In genomic region chr6:149220882-149221773, GRCh38 we compare ENCODE assay signal across 21 cellular contexts.
"Had no signal": no experiment of that assay in that cellular context is flagged by ENCODE, and none has a peak within 500 bp of the region (broad histone marks: within the 10 kb centered on the region; RNA-seq: fewer than 3 reads in every experiment).

No MANE protein-coding gene starts in this region.

- H3K9me3 ChIP-seq: colonic mucosa, gastroesophageal sphincter, neutrophil, spleen, thoracic aorta had no signal

- H3K27ac ChIP-seq: colonic mucosa, gastroesophageal sphincter, neutrophil, parathyroid adenoma, spleen, thoracic aorta had no signal

- H2AFZ ChIP-seq: parathyroid adenoma had no signal

- H3K36me3 Mint-ChIP-seq: immature natural killer cell; stimulated activated naive B cell treated with anti-CD40 and anti-IgM and Interleukin-4, amounts not matched to agents 10 μg/mL and 1 μg/mL and 100 μg/mL, for 72 hours had no signal

- H3K79me2 ChIP-seq: parathyroid adenoma had no signal

- H3K4me1 ChIP-seq: colonic mucosa, parathyroid adenoma, spleen had no signal

- H3K27me3 Mint-ChIP-seq: activated naive CD4-positive, alpha-beta T cell treated with anti-CD3 and anti-CD28 coated beads, Interleukin-2, amount 50 U/mL, for 24 hours; stimulated activated naive B cell treated with anti-CD40 and anti-IgM and Interleukin-4, amounts not matched to agents 10 μg/mL and 1 μg/mL and 100 μg/mL, for 72 hours; T-helper 17 cell had no signal

- H3K4me1 Mint-ChIP-seq: immature natural killer cell had no signal

- H3K4me3 ChIP-seq: colonic mucosa, gastroesophageal sphincter, spleen, thoracic aorta had no signal

- H3K4me3 Mint-ChIP-seq: activated naive CD4-positive, alpha-beta T cell treated with anti-CD3 and anti-CD28 coated beads, Interleukin-2, amount 50 U/mL, for 24 hours; immature natural killer cell; stimulated activated naive B cell treated with anti-CD40 and anti-IgM and Interleukin-4, amounts not matched to agents 10 μg/mL and 1 μg/mL and 100 μg/mL, for 72 hours; T-helper 17 cell had no signal

- H3K27me3 ChIP-seq: colonic mucosa, gastroesophageal sphincter, neutrophil, spleen had no signal

- H3K36me3 ChIP-seq: colonic mucosa, gastroesophageal sphincter, neutrophil, spleen, thoracic aorta had no signal

- ATAC-seq: esophagus mucosa; gastroesophageal sphincter; left ventricle myocardium superior; sciatic nerve; stimulated activated naive B cell treated with anti-CD40 and anti-IgM and Interleukin-4, amounts not matched to agents 10 μg/mL and 1 μg/mL and 100 μg/mL, for 72 hours; T-helper 17 cell had no signal

- H3K9ac ChIP-seq: parathyroid adenoma had no signal

- H3K27ac Mint-ChIP-seq: activated naive CD4-positive, alpha-beta T cell treated with anti-CD3 and anti-CD28 coated beads, Interleukin-2, amount 50 U/mL, for 24 hours; immature natural killer cell; stimulated activated naive B cell treated with anti-CD40 and anti-IgM and Interleukin-4, amounts not matched to agents 10 μg/mL and 1 μg/mL and 100 μg/mL, for 72 hours had no signal

- DNase-seq: activated CD4-positive, alpha-beta T cell treated with anti-CD3 and anti-CD28 coated beads, Interleukin-2, amount 50 U/mL, for 1 hour; activated CD4-positive, CD25-positive, alpha-beta regulatory T cell treated with anti-CD3 and anti-CD28 coated beads, Interleukin-2, amount 50 U/mL, for 72 hours; activated CD8-positive, alpha-beta memory T cell treated with anti-CD3 and anti-CD28 coated beads, Interleukin-2, amount 50 U/mL, for 4 hours; activated gamma-delta T cell; activated T-cell treated with anti-CD3 and anti-CD28 coated beads, Interleukin-2, amount 50 U/mL, for 48 hours; central memory CD4-positive, alpha-beta T cell; colonic mucosa; immature natural killer cell; kidney glomerular epithelial cell; left ventricle myocardium superior; spleen; stimulated activated CD4-positive, alpha-beta T cell treated with anti-CD3 and anti-CD28 coated beads, Interleukin-4, amount 100 ng/mL, for 4 hours; stimulated activated naive B cell treated with anti-CD40 and anti-IgM and Interleukin-4, amounts not matched to agents 10 μg/mL and 1 μg/mL and 100 μg/mL, for 72 hours; T-helper 17 cell had no signal

- H3K9me3 Mint-ChIP-seq: activated naive CD4-positive, alpha-beta T cell treated with anti-CD3 and anti-CD28 coated beads, Interleukin-2, amount 50 U/mL, for 24 hours; immature natural killer cell; stimulated activated naive B cell treated with anti-CD40 and anti-IgM and Interleukin-4, amounts not matched to agents 10 μg/mL and 1 μg/mL and 100 μg/mL, for 72 hours had no signal
